1 cellular context compared by ENCODE assay signal in genomic region chr1:101995984-101996731, GRCh38.
A peak's percentile ranks its signal among the peaks of the same experiment; 100 is the strongest.
TF ChIP-seq lines count a peak whose summit lies in the region.

No MANE protein-coding gene starts in this region.

TF ChIP-seq in GM12878, 131 proteins besides CTCF, POLR2A, EP300 and RAD21:
- TF ChIP-seq STAT1 (conservative IDR thresholded peaks at IDR 0.05) (no peak), SPI1 (IDR thresholded peaks at IDR 0.05; ENCODE audit: borderline replicate concordance, insufficient read depth, low read depth, low read length) (peak; percentile 40; the same call in 1 of the 2 replicates)
TF ChIP-seq in GM12878: peak in this region for 1.
